In genomic region chr3:98573231-98573728, GRCh38 we compare ENCODE assay signal across 9 cellular contexts. TPM values are rescaled to one million over a fixed set of nuclear protein-coding genes. Genes with fewer than 3 reads are reported as not detected.
DNase-seq lines count a peak whose midpoint lies in the region; ATAC-seq, FAIRE-seq and TF ChIP-seq lines count a peak whose summit lies in the region.
"Had no signal": no experiment of that assay in that cellular context is flagged by ENCODE, and none has a peak within 500 bp of the region (broad histone marks: within the 10 kb centered on the region; RNA-seq: fewer than 3 reads in every experiment).

No MANE protein-coding gene starts in this region.

- no peaks in the 10 kb centered on the region for H3K4me1 ChIP-seq in ascending aorta

- TF ChIP-seq POLR2A in GM12892 (IDR thresholded peaks at IDR 0.05; ENCODE audit: low read depth, low read length) = no peak

- ATAC-seq in HG02870 (IDR thresholded peaks at IDR 0.05; ENCODE audit: unreplicated experiment) = peak; percentile 56

- peak; percentile 14 for FAIRE-seq in GM12892 (lab: Jason Lieb, UNC)

- DNase-seq in AG09319 (ENCODE audit: extremely low read depth, low read depth) = no peak
- DNase-seq in GM12892 (ENCODE audit: insufficient read length) = no peak
- DNase-seq in RPMI8226 = peak; percentile 23
- peak; percentile 45 for DNase-seq in fibroblast of peridontal ligament (ENCODE audit: extremely low read depth)
- no peak for DNase-seq in ascending aorta (ENCODE audit: low spot score in 2 of 2)
- no peak for DNase-seq in NCI-H510A treated with DMSO at 0.1 percent for 48 hours (lab: John Stamatoyannopoulos, UW)
- no peak for DNase-seq in NK-92 treated with Interleukin-12 subunit alpha and Interleukin-12 subunit beta, amount 100 ng/mL, for 24 hours (lab: John Stamatoyannopoulos, UW)
- DNase-seq: naive B cell had no signal

- H3K9me3 ChIP-seq in ascending aorta = no peaks in the 10 kb centered on the region

- H3K27ac ChIP-seq in ascending aorta = no peak overlapping the region

- intact Hi-C loops in ascending aorta (cut with DNase I) = no loop called here

- H3K4me3 ChIP-seq in ascending aorta = no peak overlapping the region

- H3K36me3 ChIP-seq in ascending aorta = peaks cover 9 to 15% of the 10 kb centered on the region in 2 donors

- TF ChIP-seq CTCF in AG09319 (IDR thresholded peaks at IDR 0.05; ENCODE audit: low read depth, low read length) (peak; percentile 36), ascending aorta (IDR thresholded peaks at IDR 0.05) (peak in 1 of 3 experiments; percentile 22)

- H3K27me3 ChIP-seq in ascending aorta = no peaks in the 10 kb centered on the region

RNA-seq across cellular contexts. Expression of gene CPOX, which starts 20.1 kb away (rescaled TPM):
- 91.8 TPM for polyA plus RNA-seq in GM12892 (2012; ENCODE audit: missing spikeins)
- 34.8 TPM for total RNA-seq in ascending aorta

RNA-seq across cellular contexts. Expression of gene GPR15, which starts 41.5 kb away (rescaled TPM):
- 124 TPM for polyA plus RNA-seq in GM12892 (2012; ENCODE audit: missing spikeins)
- not detected for total RNA-seq in ascending aorta

RNA-seq across cellular contexts. Expression of gene CLDND1, which starts 50.6 kb away (rescaled TPM):
- 98.8 TPM for polyA plus RNA-seq in GM12892 (2012; ENCODE audit: missing spikeins)
- total RNA-seq in ascending aorta = 171 TPM

Comparison
In these comparisons a context has a peak if more than half of its experiments do, and no peak if none do; other contexts are left out.
1. DNase-seq: peak in RPMI8226 (single experiment) and fibroblast of peridontal ligament (single experiment); none in AG09319 (single experiment), GM12892 (single experiment), ascending aorta (0 of 2), NCI-H510A treated with DMSO at 0.1 percent for 48 hours (single experiment) and NK-92 treated with Interleukin-12 subunit alpha and Interleukin-12 subunit beta, amount 100 ng/mL, for 24 hours (single experiment).